22 cellular contexts compared by ENCODE assay signal in genomic region chr14:75734848-75735247, GRCh38.
"Had no signal": no experiment of that assay in that cellular context is flagged by ENCODE, and none has a peak within 500 bp of the region (broad histone marks: within the 10 kb centered on the region; RNA-seq: fewer than 3 reads in every experiment).

No MANE protein-coding gene starts in this region.

- H3K27ac ChIP-seq: KMS-11, RWPE1, SJCRH30 had no signal

- H3K4me3 Mint-ChIP-seq: IgD-negative memory B cell had no signal

- DNase-seq: Kasumi-1, MM.1S, NCI-H1092 treated with DMSO at 0.1 percent for 48 hours, NCI-H1417, NCI-H1436 treated with DMSO at 0.1 percent for 48 hours, NCI-H1694, NCI-H187 treated with DMSO at 0.1 percent for 48 hours, NCI-H2081, NCI-H2107, NCI-H2227 treated with DMSO at 0.1 percent for 48 hours, NCI-H524, NCI-H69, NCI-H774, PC-3, SHP77 treated with DMSO at 0.1 percent for 48 hours, SJCRH30 had no signal

- H3K9me3 ChIP-seq: SJCRH30 had no signal

- H3K9ac ChIP-seq: KMS-11 had no signal

- H3K4me3 ChIP-seq: K562, SJCRH30 had no signal

- H3K4me1 Mint-ChIP-seq: IgD-negative memory B cell had no signal

- H3K27ac Mint-ChIP-seq: IgD-negative memory B cell had no signal

- H3K9me3 Mint-ChIP-seq: IgD-negative memory B cell had no signal

- ATAC-seq: HepG2, K562, Panc1, PC-3 had no signal

- H3K27me3 ChIP-seq: SJCRH30 had no signal

- H3K4me2 ChIP-seq: KMS-11 had no signal

- H3K27me3 Mint-ChIP-seq: IgD-negative memory B cell had no signal
